In the genomic region with DNA sequence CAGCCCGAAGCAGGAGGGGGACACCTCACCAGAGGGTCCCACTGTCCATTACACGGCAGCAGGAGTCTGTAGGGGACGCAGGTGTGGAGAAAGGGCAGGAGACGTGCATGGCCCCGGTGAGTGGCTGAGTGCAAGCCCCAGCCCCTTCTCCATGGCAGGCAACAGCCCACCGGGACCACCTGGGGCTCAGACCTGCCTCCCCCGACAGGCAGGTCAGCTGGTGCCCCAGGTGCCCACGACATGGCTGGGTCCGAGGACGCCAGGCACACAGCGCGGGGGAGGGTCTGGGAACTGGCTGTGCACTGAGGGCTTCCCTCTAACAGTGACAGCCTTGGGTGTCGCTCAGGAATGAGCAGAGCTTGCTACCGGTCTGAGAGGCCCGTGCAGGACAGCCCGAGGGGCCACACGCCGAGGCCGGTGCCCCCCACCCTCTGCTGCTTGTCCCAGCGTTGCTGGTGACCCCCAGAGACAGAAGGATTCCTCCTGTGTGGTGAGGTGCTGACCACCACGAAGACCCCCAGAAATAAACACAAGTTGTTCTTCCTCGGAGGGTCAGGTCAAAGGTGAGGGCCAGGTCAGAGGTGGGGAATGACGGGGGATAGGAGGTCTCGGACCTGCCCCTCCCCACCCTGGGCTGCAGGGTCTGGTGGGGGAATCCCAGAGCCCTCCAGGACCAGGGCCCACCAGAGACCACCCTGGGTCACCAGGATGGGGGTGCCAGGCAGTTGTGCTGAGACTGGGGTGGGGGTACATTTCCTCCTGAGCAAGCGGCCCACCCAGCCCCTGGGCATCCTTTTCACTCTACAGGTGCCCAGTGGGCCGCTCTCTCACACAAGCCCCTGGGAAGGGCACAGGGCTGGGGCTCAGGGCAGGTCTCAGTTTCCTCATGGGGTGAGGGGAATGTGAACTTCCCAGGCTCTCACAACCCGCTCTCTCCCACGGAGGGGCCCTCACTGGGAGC, we compare ENCODE assay signal across 17 cellular contexts. TPM values are rescaled to one million over a fixed set of nuclear protein-coding genes. Genes with fewer than 3 reads are reported as not detected.
DNase-seq lines count a peak whose midpoint lies in the region; ATAC-seq and TF ChIP-seq lines count a peak whose summit lies in the region.
"Had no signal": no experiment of that assay in that cellular context is flagged by ENCODE, and none has a peak within 500 bp of the region (broad histone marks: within the 10 kb centered on the region; RNA-seq: fewer than 3 reads in every experiment).

No MANE protein-coding gene starts in this region.

- H4K20me1 ChIP-seq in SK-N-SH (ENCODE audit: insufficient read depth), result no peaks in the 10 kb centered on the region

- no peak for ATAC-seq in SK-N-SH treated with all-trans-retinoic acid at 6 μM for 48 hours

- no peaks in the 10 kb centered on the region for H3K9me2 ChIP-seq in SK-N-SH

- H3K27ac Mint-ChIP-seq in chondrocyte (ENCODE audit: unreplicated experiment), result peak overlapping the region; percentile 32
- H3K27ac Mint-ChIP-seq: activated naive CD8-positive, alpha-beta T cell; B cell; natural killer cell treated with Interleukin-12 subunit alpha and Interleukin-12 subunit beta and Interleukin-15 and Interleukin-18, amount 100 ng/mL, for 72 hours; T-helper 1 cell treated with Interleukin-12 subunit alpha and Interleukin-12 subunit beta and Interleukin-4 antibody, amounts not matched to agents 30 μg/mL and 1 μg/mL, for 36 hours had no signal

- no peaks in the 10 kb centered on the region for H3K4me1 Mint-ChIP-seq in chondrocyte (ENCODE audit: low read depth)
- H3K4me1 Mint-ChIP-seq: B cell had no signal

- no peak overlapping the region for H2AFZ ChIP-seq in SK-N-SH (ENCODE audit: low read depth)

- H3K27ac ChIP-seq in SK-N-SH (ENCODE audit: low read depth in 2 of 2, low read length in 1 of 2), result no peak overlapping the region
- no peak overlapping the region for H3K27ac ChIP-seq in testis
- no peak overlapping the region for H3K27ac ChIP-seq in esophagus squamous epithelium
- H3K27ac ChIP-seq: 22Rv1, prostate gland, thoracic aorta had no signal

- no peak overlapping the region for H3K4me2 ChIP-seq in SK-N-SH

- H3K4me1 ChIP-seq in SK-N-SH (ENCODE audit: control insufficient read depth in 1 of 2, insufficient read depth in 2 of 2, low read depth in 1 of 2, low read length in 1 of 2) (no peaks in the 10 kb centered on the region), testis (peaks cover 7% of the 10 kb centered on the region), esophagus squamous epithelium (peaks cover 0 to 18% (median 3%) of the 10 kb centered on the region in 3 donors)
- H3K4me1 ChIP-seq: prostate gland had no signal

- 0 out of 2 replicates have a peak, but pooled peaks cover 13% of the 10 kb centered on the region for H3K9me3 ChIP-seq in SK-N-SH
- no peaks in the 10 kb centered on the region for H3K9me3 ChIP-seq in testis
- peaks cover 1 to 58% (median 39%) of the 10 kb centered on the region in 3 donors for H3K9me3 ChIP-seq in esophagus squamous epithelium
- H3K9me3 ChIP-seq: prostate gland had no signal

- CTCF ChIA-PET in SK-N-SH (lab: Yijun Ruan, JAX), result no interaction called here

- no peaks in the 10 kb centered on the region for H3K27me3 Mint-ChIP-seq in chondrocyte (ENCODE audit: low read depth)
- H3K27me3 Mint-ChIP-seq: activated naive CD8-positive, alpha-beta T cell; B cell; natural killer cell treated with Interleukin-12 subunit alpha and Interleukin-12 subunit beta and Interleukin-15 and Interleukin-18, amount 100 ng/mL, for 72 hours had no signal

- peak; percentile 27 for DNase-seq in SK-N-SH
- peak; percentile 82 for DNase-seq in chondrocyte (ENCODE audit: low spot score)
- DNase-seq in mesenteric fat pad (ENCODE audit: low spot score), result peak; percentile 79
- DNase-seq in testis, result peak; percentile 10
- no peak for DNase-seq in esophagus squamous epithelium (lab: John Stamatoyannopoulos, UW)
- no peak for DNase-seq in middle frontal gyrus (ENCODE audit: extremely low spot score, low spot score)
- DNase-seq in GM10266 (ENCODE audit: extremely low spot score), result no peak
- DNase-seq: NCI-H1105, NCI-H526 had no signal

- peaks cover 30% of the 10 kb centered on the region for H3K9me3 Mint-ChIP-seq in chondrocyte (ENCODE audit: low read depth)

- no peaks in the 10 kb centered on the region for H3F3A ChIP-seq in SK-N-SH (replicated peaks; ENCODE audit: insufficient read depth)

- WGBS in SK-N-SH (ENCODE audit: low lambda C conversion rate), result 95% methylated on average over 11 of the region's 28 CpGs
- WGBS in testis, 2 donors, result 91 to 94% methylated on average over 8 to 28 of the region's 28 CpGs
- 93 to 98% methylated on average over 7 to 11 of the region's 28 CpGs for WGBS in esophagus squamous epithelium, 2 donors

- TF ChIP-seq RAD21 in SK-N-SH (IDR thresholded peaks at IDR 0.05; ENCODE audit: low read length), result no peak

- intact Hi-C loops in testis (cut with DNase I; ENCODE audit: low total_unique reads), result no loop called here
- intact Hi-C loops in esophagus squamous epithelium (cut with DNase I), result no loop called here

- POLR2A ChIA-PET in SK-N-SH (lab: Yijun Ruan, JAX), result no interaction called here

- TF ChIP-seq POLR2A in testis (IDR thresholded peaks at IDR 0.05) (no peak), esophagus squamous epithelium (IDR thresholded peaks at IDR 0.05) (no peak)

- TF ChIP-seq CTCF in SK-N-SH (IDR thresholded peaks at IDR 0.05) (no peak), chondrocyte (IDR thresholded peaks at IDR 0.05) (no peak), testis (IDR thresholded peaks at IDR 0.05) (no peak), esophagus squamous epithelium (IDR thresholded peaks at IDR 0.05) (no peak), GM10266 (IDR thresholded peaks at IDR 0.05; ENCODE audit: control insufficient read depth, insufficient read depth, low read depth, missing control alignments) (no peak)

- H3K36me3 Mint-ChIP-seq in chondrocyte (ENCODE audit: low read depth), result peaks cover 34% of the 10 kb centered on the region

- no peak overlapping the region for H3K4me3 ChIP-seq in SK-N-SH (ENCODE audit: low read depth in 2 of 2, low read length in 1 of 2)
- H3K4me3 ChIP-seq in testis, result no peak overlapping the region
- H3K4me3 ChIP-seq in esophagus squamous epithelium, result no peak overlapping the region
- H3K4me3 ChIP-seq: prostate gland, thoracic aorta had no signal

- no peaks in the 10 kb centered on the region for H3K27me3 ChIP-seq in SK-N-SH (ENCODE audit: insufficient read depth)
- no peaks in the 10 kb centered on the region for H3K27me3 ChIP-seq in testis
- H3K27me3 ChIP-seq in esophagus squamous epithelium, result no peaks in the 10 kb centered on the region

- H3K79me2 ChIP-seq in SK-N-SH (ENCODE audit: insufficient read depth), result no peaks in the 10 kb centered on the region

- peaks cover 0 to 3% of the 10 kb centered on the region in 2 experiments for H3K36me3 ChIP-seq in SK-N-SH (replicated peaks in 1 of 2; ENCODE audit: control insufficient read depth in 1 of 2, insufficient read depth in 2 of 2, low read length in 1 of 2)
- no peaks in the 10 kb centered on the region for H3K36me3 ChIP-seq in testis (ENCODE audit: low read depth, missing control alignments)
- peaks cover 9 to 47% (median 14%) of the 10 kb centered on the region in 3 donors for H3K36me3 ChIP-seq in esophagus squamous epithelium
- H3K36me3 ChIP-seq: prostate gland had no signal

- no peak overlapping the region for H3K4me3 Mint-ChIP-seq in chondrocyte (ENCODE audit: unreplicated experiment)
- H3K4me3 Mint-ChIP-seq: activated naive CD8-positive, alpha-beta T cell; B cell; natural killer cell treated with Interleukin-12 subunit alpha and Interleukin-12 subunit beta and Interleukin-15 and Interleukin-18, amount 100 ng/mL, for 72 hours; T-helper 1 cell treated with Interleukin-12 subunit alpha and Interleukin-12 subunit beta and Interleukin-4 antibody, amounts not matched to agents 30 μg/mL and 1 μg/mL, for 36 hours had no signal

- no peak overlapping the region for H3K9ac ChIP-seq in SK-N-SH

- no peak for TF ChIP-seq EP300 in SK-N-SH (IDR thresholded peaks at IDR 0.05; ENCODE audit: borderline replicate concordance in 1 of 2, low read depth in 1 of 2, low read length in 1 of 2)

TF ChIP-seq in SK-N-SH, 30 proteins besides CTCF, POLR2A, EP300 and RAD21 (continues in another document):
- no peak for TF ChIP-seq FOXM1 (IDR thresholded peaks at IDR 0.05; ENCODE audit: low read depth)

TF ChIP-seq in SK-N-SH treated with all-trans-retinoic acid at 6 μM for 48 hours, 23 proteins besides CTCF, POLR2A, EP300 and RAD21:
- TF ChIP-seq ARNTL (CRISPR knock-in tag; IDR thresholded peaks at IDR 0.05; ENCODE audit: borderline replicate concordance, low read depth), result no peak

RNA-seq across cellular contexts. Expression of a gene that starts 50.6 kb away (rescaled TPM):
- polyA plus RNA-seq in SK-N-SH (2012; rRNA removed), result 14.5 and 14.9 TPM in 2 replicates
- polyA plus RNA-seq in SK-N-SH (2012; cell fraction: cytosol; rRNA removed), result 6.8 and 12.3 TPM in 2 replicates
- polyA plus RNA-seq in SK-N-SH (2012; cell fraction: nucleus; rRNA removed), result 16.8 and 17.5 TPM in 2 replicates
- total RNA-seq in chondrocyte, result 27.6 to 32.1 TPM (median 29.1 TPM) in 3 replicates
- 85.9 TPM for total RNA-seq in mesenteric fat pad
- 100 to 1,000 TPM in 1 of 2 donors, 10 to 100 TPM in 1; 87.0 to 143 TPM for total RNA-seq in testis
- polyA plus RNA-seq in testis (ENCODE audit: insufficient read depth, low read depth, low replicate concordance), result 72.5 TPM
- 10 to 100 TPM; 30.4 to 49.6 (median 35.1) TPM for total RNA-seq in esophagus squamous epithelium

Comparison
In these comparisons a context has a peak if more than half of its experiments do, and no peak if none do; other contexts are left out.
1. DNase-seq: peak in SK-N-SH (single experiment), chondrocyte (single experiment), mesenteric fat pad (single experiment) and testis (single experiment); none in esophagus squamous epithelium (single experiment), middle frontal gyrus (single experiment) and GM10266 (single experiment).